In the genomic region with DNA sequence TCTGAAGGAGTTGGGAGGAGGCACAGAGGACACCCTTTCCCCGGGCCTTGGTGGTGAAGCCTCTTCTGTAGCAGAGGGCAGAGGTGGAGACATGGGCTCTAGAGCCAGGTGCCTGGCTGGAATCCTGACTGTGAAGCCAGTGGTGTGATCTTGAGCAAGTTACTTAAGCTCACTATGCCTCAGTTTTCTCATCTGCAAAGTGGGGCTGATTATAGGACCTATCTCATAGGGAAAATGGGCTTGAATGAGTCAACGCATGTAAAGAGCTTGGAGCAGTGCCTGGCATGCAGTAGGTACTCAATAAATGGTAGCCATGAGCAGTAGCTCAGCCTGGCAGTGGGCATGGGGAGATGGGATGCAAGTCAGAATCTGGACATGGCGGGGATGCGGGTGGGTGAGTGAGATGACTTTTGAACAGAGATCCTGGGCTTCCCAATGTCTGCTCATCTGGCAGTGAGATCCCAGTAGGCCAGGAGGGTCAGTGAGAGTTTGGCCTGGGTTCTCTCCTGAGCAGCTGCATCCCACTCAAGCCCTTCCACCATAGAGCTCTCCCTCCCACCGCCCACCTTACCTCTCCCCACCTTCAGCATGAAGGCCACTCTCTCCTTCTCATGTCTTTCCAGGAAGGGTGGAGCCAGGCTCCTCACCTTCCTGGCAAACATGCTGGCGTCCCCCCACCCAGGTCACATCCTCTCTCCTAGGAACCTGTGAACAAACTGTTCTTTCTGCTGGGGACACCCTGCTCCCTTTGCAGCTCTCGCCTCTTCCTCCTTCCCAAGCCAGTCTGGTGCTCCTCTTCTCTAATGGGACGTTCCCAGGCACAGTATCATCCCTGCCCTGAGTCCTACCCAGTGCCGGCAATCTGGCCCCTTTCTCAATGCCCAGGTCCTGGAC, we compare ENCODE assay signal across 17 cellular contexts. TPM values are rescaled to one million over a fixed set of nuclear protein-coding genes. Genes with fewer than 3 reads are reported as not detected.
DNase-seq lines count a peak whose midpoint lies in the region; ATAC-seq and TF ChIP-seq lines count a peak whose summit lies in the region.
"Had no signal": no experiment of that assay in that cellular context is flagged by ENCODE, and none has a peak within 500 bp of the region (broad histone marks: within the 10 kb centered on the region; RNA-seq: fewer than 3 reads in every experiment).

No MANE protein-coding gene starts in this region.

- no peak for TF ChIP-seq EP300 in tibial nerve (IDR thresholded peaks at IDR 0.05)

- H3K9ac ChIP-seq in colonic mucosa (ENCODE audit: low read depth in 2 of 2, low read length in 2 of 2), result peak overlapping the region in 1 of 2 donors; percentile 58

- WGBS in tibial nerve, 2 donors, result 83 to 86% methylated on average over 9 of the region's 9 CpGs

- H3K27me3 Mint-ChIP-seq in naive thymus-derived CD4-positive, alpha-beta T cell, result peaks cover 0 to 15% (median 0%) of the 10 kb centered on the region in 5 donors

- H3K27me3 ChIP-seq in colonic mucosa, result no peaks in the 10 kb centered on the region
- no peaks in the 10 kb centered on the region for H3K27me3 ChIP-seq in naive thymus-derived CD4-positive, alpha-beta T cell (ENCODE audit: control insufficient read depth in 2 of 2, insufficient read depth in 2 of 2, low read length in 2 of 2)
- peaks cover 0 to 8% of the 10 kb centered on the region in 2 donors for H3K27me3 ChIP-seq in tibial nerve
- H3K27me3 ChIP-seq: ascending aorta, right atrium auricular region had no signal

- peaks cover 21 to 42% (median 33%) of the 10 kb centered on the region in 7 donors for H3K4me1 Mint-ChIP-seq in naive thymus-derived CD4-positive, alpha-beta T cell

- H3K9me3 ChIP-seq in HEK293 (ENCODE audit: control insufficient read depth, insufficient read depth, low read depth, low read length), result no peaks in the 10 kb centered on the region
- no peaks in the 10 kb centered on the region for H3K9me3 ChIP-seq in colonic mucosa
- no peaks in the 10 kb centered on the region for H3K9me3 ChIP-seq in naive thymus-derived CD4-positive, alpha-beta T cell (ENCODE audit: control insufficient read depth in 2 of 3, low read length in 3 of 3)
- no peaks in the 10 kb centered on the region for H3K9me3 ChIP-seq in tibial nerve
- H3K9me3 ChIP-seq: ascending aorta, right atrium auricular region had no signal

- in situ Hi-C loops in G401 (cut with HindIII; ENCODE audit: low sequenced_read_pairs), result no loop called here

- TF ChIP-seq POLR2A in tibial nerve (IDR thresholded peaks at IDR 0.05), result no peak

- H3K36me3 ChIP-seq in HEK293 (ENCODE audit: control insufficient read depth in 2 of 2, insufficient read depth in 1 of 2, low read length in 2 of 2) (no peaks in the 10 kb centered on the region), colonic mucosa (no peaks in the 10 kb centered on the region), tibial nerve (no peaks in the 10 kb centered on the region)
- H3K36me3 ChIP-seq in naive thymus-derived CD4-positive, alpha-beta T cell (ENCODE audit: control insufficient read depth in 2 of 3, insufficient read depth in 3 of 3, low read length in 3 of 3), result no peaks in the 10 kb centered on the region
- H3K36me3 ChIP-seq: ascending aorta, right atrium auricular region had no signal

- H3K27ac Mint-ChIP-seq in naive thymus-derived CD4-positive, alpha-beta T cell, result peak overlapping the region in 6 of 9 donors; percentile 20 to 72 (median 38)
- H3K27ac Mint-ChIP-seq: activated T-helper 17 cell treated with anti-CD3 and anti-CD28 coated beads, Interleukin-2, amount 50 U/mL, for 72 hours had no signal

- CTCF ChIA-PET in HEK293 (lab: Yijun Ruan, JAX), result interaction anchor here (0.5 to 18.5 kb wide), 5 partner anchors 7 to 1367 kb away, joined by 3 to 837 read pairs (median 3); a partner anchor contains a TSS
- CTCF ChIA-PET in naive thymus-derived CD4-positive, alpha-beta T cell (lab: Charles Lee), result interaction anchor here (0.6 to 14.4 kb wide), 4 partner anchors 24 to 894 kb away, joined by 3 to 290 read pairs (median 3); a partner anchor contains a TSS

- DNase-seq in colonic mucosa (no peak), tibial nerve (ENCODE audit: low spot score in 2 of 2) (no peak), G401 (ENCODE audit: low spot score) (no peak), hepatic stellate cell (ENCODE audit: low spot score) (no peak)
- no peak for DNase-seq in naive thymus-derived CD4-positive, alpha-beta T cell
- DNase-seq: activated CD4-positive, alpha-beta T cell treated with anti-CD3 and anti-CD28 coated beads, Interleukin-2, amount 50 U/mL, for 48 hours; H7; NCI-H2107; SIG-M5; stimulated activated CD4-positive, alpha-beta T cell treated with anti-CD3 and anti-CD28 coated beads, Interleukin-4, amount 100 ng/mL, for 24 hours; T-helper 9 cell had no signal

- ATAC-seq in naive thymus-derived CD4-positive, alpha-beta T cell, result no peak
- no peak for ATAC-seq in GM19328 (IDR thresholded peaks at IDR 0.05; ENCODE audit: unreplicated experiment)
- ATAC-seq: activated T-helper 17 cell treated with anti-CD3 and anti-CD28 coated beads, Interleukin-2, amount 50 U/mL, for 72 hours had no signal

- POLR2A ChIA-PET in HEK293 (lab: Yijun Ruan, JAX), result interaction anchor here (2.1 to 2.3 kb wide), 2 partner anchors 13 to 42 kb away, joined by 5 to 7 read pairs; a partner anchor contains a TSS
- POLR2A ChIA-PET in naive thymus-derived CD4-positive, alpha-beta T cell (lab: Charles Lee), result no interaction called here

- no peak overlapping the region for H3K4me3 ChIP-seq in HEK293 (ENCODE audit: low read depth, low read length)
- H3K4me3 ChIP-seq in colonic mucosa, result no peak overlapping the region
- H3K4me3 ChIP-seq in naive thymus-derived CD4-positive, alpha-beta T cell (ENCODE audit: low read length), result no peak overlapping the region
- H3K4me3 ChIP-seq in tibial nerve, result peak overlapping the region in 1 of 4 donors; percentile 27

- no peaks in the 10 kb centered on the region for H3K36me3 Mint-ChIP-seq in naive thymus-derived CD4-positive, alpha-beta T cell

- intact Hi-C loops in colonic mucosa (cut with DNase I), result no loop called here
- intact Hi-C loops in naive thymus-derived CD4-positive, alpha-beta T cell (cut with micrococcal nuclease), result no loop called here

- H3K4me1 ChIP-seq in HEK293 (ENCODE audit: control insufficient read depth, insufficient read depth, low read length) (peaks cover 6% of the 10 kb centered on the region), colonic mucosa (peaks cover 13% of the 10 kb centered on the region), tibial nerve (peaks cover 0 to 39% (median 1%) of the 10 kb centered on the region in 4 donors)
- H3K4me1 ChIP-seq in naive thymus-derived CD4-positive, alpha-beta T cell (ENCODE audit: control insufficient read depth in 2 of 2, insufficient read depth in 2 of 2, low read length in 2 of 2), result peaks cover 0 to 31% of the 10 kb centered on the region in 2 donors

- H3K27ac ChIP-seq in HEK293 (ENCODE audit: extremely low read depth, low read depth, low read length) (no peak overlapping the region), colonic mucosa (peak overlapping the region; percentile 30), tibial nerve (peak overlapping the region in 3 of 4 donors; percentile 32 to 55 (median 40))
- no peak overlapping the region for H3K27ac ChIP-seq in naive thymus-derived CD4-positive, alpha-beta T cell (ENCODE audit: low read depth, low read length)
- H3K27ac ChIP-seq: HL-60 had no signal

- no peaks in the 10 kb centered on the region for H3K9me3 Mint-ChIP-seq in naive thymus-derived CD4-positive, alpha-beta T cell
- H3K9me3 Mint-ChIP-seq: activated T-helper 17 cell treated with anti-CD3 and anti-CD28 coated beads, Interleukin-2, amount 50 U/mL, for 72 hours had no signal

- TF ChIP-seq CTCF in HEK293 (tag by site-specific recombination; IDR thresholded peaks at IDR 0.05) (no peak), colonic mucosa (IDR thresholded peaks at IDR 0.05) (no peak), tibial nerve (IDR thresholded peaks at IDR 0.05) (no peak)

- H3K4me3 Mint-ChIP-seq in naive thymus-derived CD4-positive, alpha-beta T cell, result peak overlapping the region in 8 of 10 donors; percentile 29 to 69 (median 60)
- H3K4me3 Mint-ChIP-seq: activated T-helper 17 cell treated with anti-CD3 and anti-CD28 coated beads, Interleukin-2, amount 50 U/mL, for 72 hours had no signal

TF ChIP-seq in HEK293, 187 proteins besides CTCF, POLR2A, EP300 and RAD21 (continues in another document):
- TF ChIP-seq, protein P1, sequence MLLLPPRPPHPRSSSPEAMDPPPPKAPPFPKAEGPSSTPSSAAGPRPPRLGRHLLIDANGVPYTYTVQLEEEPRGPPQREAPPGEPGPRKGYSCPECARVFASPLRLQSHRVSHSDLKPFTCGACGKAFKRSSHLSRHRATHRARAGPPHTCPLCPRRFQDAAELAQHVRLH (tag by site-specific recombination; IDR thresholded peaks at IDR 0.05), result 0 out of 2 replicates have a peak, but pooled peaks have one; percentile 26
- TF ChIP-seq ZNF366 (tag by site-specific recombination; conservative IDR thresholded peaks at IDR 0.05) (no peak), ZSCAN23 (tag by site-specific recombination; IDR thresholded peaks at IDR 0.05) (no peak)

RNA-seq across cellular contexts. Expression of a gene that starts 13.1 kb away (rescaled TPM):
- total RNA-seq in colonic mucosa (10 to 100 TPM; 18.1 to 21.6 TPM), tibial nerve (1 to 10 TPM; 5.9 to 7.2 (median 7.1) TPM)
- total RNA-seq in naive thymus-derived CD4-positive, alpha-beta T cell, result 10 to 100 TPM; 25.2 to 36.5 (median 30.8) TPM
- polyA plus RNA-seq in naive thymus-derived CD4-positive, alpha-beta T cell, result 10 to 100 TPM in 1 of 2 donors, 1 to 10 TPM in 1; 7.9 to 15.6 TPM
- total RNA-seq in G401 (2014; rRNA removed; shearing (Covaris generic)), result 0.68 and 0.71 TPM in 2 replicates

RNA-seq across cellular contexts. Expression of a gene that starts 32.0 kb away (rescaled TPM):
- total RNA-seq in colonic mucosa (1 to 10 TPM; 8.7 to 8.8 TPM), tibial nerve (1 to 10 TPM in 1 of 4 donors, under 1 TPM in 3; 0.30 to 1.3 (median 0.71) TPM)
- total RNA-seq in naive thymus-derived CD4-positive, alpha-beta T cell, result under 1 TPM in 3 of 5 experiments, not detected in 2; 0.16 to 0.29 (median 0.22) TPM
- under 1 TPM in 1 of 2 donors, not detected in 1; 0.05 TPM for polyA plus RNA-seq in naive thymus-derived CD4-positive, alpha-beta T cell
- 6.7 and 8.5 TPM in 2 replicates for total RNA-seq in G401 (2014; rRNA removed; shearing (Covaris generic))

RNA-seq across cellular contexts. Expression of a gene that starts 41.9 kb away (rescaled TPM):
- 10 to 100 TPM; 36.8 to 40.0 TPM for total RNA-seq in colonic mucosa
- total RNA-seq in naive thymus-derived CD4-positive, alpha-beta T cell, result 10 to 100 TPM; 33.4 to 55.9 (median 41.4) TPM
- polyA plus RNA-seq in naive thymus-derived CD4-positive, alpha-beta T cell, result 10 to 100 TPM; 27.5 to 34.8 TPM
- 10 to 100 TPM; 49.8 to 68.6 (median 56.6) TPM for total RNA-seq in tibial nerve
- total RNA-seq in G401 (2014; rRNA removed; shearing (Covaris generic)), result 68.4 and 72.7 TPM in 2 replicates

RNA-seq across cellular contexts. Expression of a gene that starts 51.5 kb away (rescaled TPM):
- total RNA-seq in colonic mucosa (under 1 TPM; 0.20 to 0.21 TPM), tibial nerve (under 1 TPM in 1 of 4 donors, not detected in 3; 0.60 TPM)
- total RNA-seq in naive thymus-derived CD4-positive, alpha-beta T cell, result 1 to 10 TPM in 2 of 5 experiments, under 1 TPM in 3; 0.20 to 1.7 (median 0.66) TPM
- polyA plus RNA-seq in naive thymus-derived CD4-positive, alpha-beta T cell, result 1 to 10 TPM; 1.2 to 1.8 TPM
- 0.12 TPM in 1 of 2 replicates, not detected in the other for total RNA-seq in G401 (2014; rRNA removed; shearing (Covaris generic))
- total RNA-seq: ascending aorta had no signal

RNA-seq across cellular contexts. Expression of a gene that starts 51.6 kb away (rescaled TPM):
- 10 to 100 TPM; 32.2 to 50.8 TPM for total RNA-seq in colonic mucosa
- 10 to 100 TPM; 33.6 to 51.2 (median 35.7) TPM for total RNA-seq in naive thymus-derived CD4-positive, alpha-beta T cell
- polyA plus RNA-seq in naive thymus-derived CD4-positive, alpha-beta T cell, result 10 to 100 TPM; 36.5 to 44.0 TPM
- 10 to 100 TPM; 23.4 to 33.4 (median 29.9) TPM for total RNA-seq in tibial nerve
- 75.4 and 95.6 TPM in 2 replicates for total RNA-seq in G401 (2014; rRNA removed; shearing (Covaris generic))

Comparison
In these comparisons a context has a peak if more than half of its experiments do, and no peak if none do; other contexts are left out.
1. H3K27ac ChIP-seq: peak in colonic mucosa (single experiment) and tibial nerve (3 of 4); none in HEK293 (single experiment) and naive thymus-derived CD4-positive, alpha-beta T cell (single experiment).